ENCODE assay signal across 1 cellular context in genomic region chr5:83430130-83431010, GRCh38.
TF ChIP-seq lines count a peak whose summit lies in the region.

No MANE protein-coding gene starts in this region.

TF ChIP-seq in HepG2, 621 proteins besides CTCF, POLR2A, EP300 and RAD21 (continued from another document):
- TF ChIP-seq HMGXB4 (CRISPR knock-in tag; IDR thresholded peaks at IDR 0.05; ENCODE audit: borderline replicate concordance in 1 of 2, low read depth in 1 of 2) (0 out of 4 replicates have a peak, but pooled peaks of 1 of the 2 experiments have one; percentile 40), TEAD3 (CRISPR knock-in tag; optimal IDR thresholded peaks at IDR 0.05; ENCODE audit: borderline replicate concordance) (peak; percentile 96), ZNF331 (CRISPR knock-in tag; IDR thresholded peaks at IDR 0.05) (peak; percentile 82), ZNF205 (CRISPR knock-in tag; IDR thresholded peaks at IDR 0.05) (0 out of 2 replicates have a peak, but pooled peaks have one; percentile 43), ZMYM4 (CRISPR knock-in tag; IDR thresholded peaks at IDR 0.05) (0 out of 2 replicates have a peak, but pooled peaks have one; percentile 33), GABPB1 (CRISPR knock-in tag; IDR thresholded peaks at IDR 0.05) (peak; percentile 78; the same call in 1 of the 2 replicates), SOX5 (CRISPR knock-in tag; IDR thresholded peaks at IDR 0.05; ENCODE audit: borderline replicate concordance) (peak; percentile 31; the same call in 1 of the 2 replicates), MBNL3 (CRISPR knock-in tag; conservative IDR thresholded peaks at IDR 0.05) (no peak), SP2 (CRISPR knock-in tag; IDR thresholded peaks at IDR 0.05) (no peak), ISL2 (CRISPR knock-in tag; IDR thresholded peaks at IDR 0.05) (0 out of 2 replicates have a peak, but pooled peaks have one; percentile 27), USF2 (IDR thresholded peaks at IDR 0.05; ENCODE audit: low read depth, low read length) (no peak), USF2 (CRISPR knock-in tag; IDR thresholded peaks at IDR 0.05; ENCODE audit: borderline replicate concordance) (no peak), FOSL2 (CRISPR knock-in tag; IDR thresholded peaks at IDR 0.05) (peak; percentile 42), STAG1 (CRISPR knock-in tag; IDR thresholded peaks at IDR 0.05) (peak; percentile 93), YEATS2 (CRISPR knock-in tag; IDR thresholded peaks at IDR 0.05; ENCODE audit: borderline replicate concordance) (no peak), IKZF4 (CRISPR knock-in tag; IDR thresholded peaks at IDR 0.05; ENCODE audit: borderline replicate concordance, low read depth, not compliant biosample characterization) (no peak), SMC3 (IDR thresholded peaks at IDR 0.05; ENCODE audit: low read length) (peak; percentile 90), HDAC2 (CRISPR knock-in tag; IDR thresholded peaks at IDR 0.05) (peak; percentile 31; the same call in 1 of the 2 replicates), BCL6 (CRISPR knock-in tag; IDR thresholded peaks at IDR 0.05) (peak; percentile 48), KDM2A (CRISPR knock-in tag; IDR thresholded peaks at IDR 0.05; ENCODE audit: borderline replicate concordance, low read depth) (peak; percentile 52; the same call in 1 of the 2 replicates), GABPA (IDR thresholded peaks at IDR 0.05; ENCODE audit: low read depth, low read length) (no peak), GABPA (CRISPR knock-in tag; IDR thresholded peaks at IDR 0.05; ENCODE audit: low read depth) (peak; percentile 79), ETV5 (CRISPR knock-in tag; IDR thresholded peaks at IDR 0.05; ENCODE audit: borderline replicate concordance) (peak; percentile 74), ZFP36 (IDR thresholded peaks at IDR 0.05; ENCODE audit: borderline replicate concordance, low read depth, low read length, partially characterized antibody) (no peak), NR2F1 (CRISPR knock-in tag; IDR thresholded peaks at IDR 0.05) (no peak), POGZ (CRISPR knock-in tag; IDR thresholded peaks at IDR 0.05) (0 out of 2 replicates have a peak, but pooled peaks have one; percentile 11), FOXA3 (CRISPR knock-in tag; IDR thresholded peaks at IDR 0.05) (peak; percentile 37; the same call in 1 of the 2 replicates), ZBTB33 (CRISPR knock-in tag; IDR thresholded peaks at IDR 0.05) (peak; percentile 74), SOX13 (IDR thresholded peaks at IDR 0.05) (no peak), SOX13 (CRISPR knock-in tag; conservative IDR thresholded peaks at IDR 0.05 in 1 of 2, IDR thresholded peaks at IDR 0.05 in 1 of 2) (peak in 1 of 2 experiments; percentile 50; a peak in 1 of 4 replicates), CCDC6 (CRISPR knock-in tag; IDR thresholded peaks at IDR 0.05) (0 out of 2 replicates have a peak, but pooled peaks have one; percentile 29), MAF1 (CRISPR knock-in tag; IDR thresholded peaks at IDR 0.05; ENCODE audit: borderline replicate concordance) (no peak), ARID5B (CRISPR knock-in tag; IDR thresholded peaks at IDR 0.05) (peak; percentile 49), SAP130 (CRISPR knock-in tag; IDR thresholded peaks at IDR 0.05; ENCODE audit: low read depth) (0 out of 2 replicates have a peak, but pooled peaks have one; percentile 14), GATAD2A (CRISPR knock-in tag; IDR thresholded peaks at IDR 0.05) (peak; percentile 52; the same call in 1 of the 2 replicates), ZNF674 (CRISPR knock-in tag; IDR thresholded peaks at IDR 0.05; ENCODE audit: low read depth) (no peak), MED1 (CRISPR knock-in tag; IDR thresholded peaks at IDR 0.05) (peak; percentile 40; the same call in 1 of the 2 replicates)
